Comparison of ENCODE assay signal across 1 cellular context in genomic region chr12:18718462-18718861, GRCh38.
TF ChIP-seq lines count a peak whose summit lies in the region.

No MANE protein-coding gene starts in this region.

TF ChIP-seq in IMR-90, 13 proteins besides CTCF, POLR2A, EP300 and RAD21:
- TF ChIP-seq BHLHE40 (IDR thresholded peaks at IDR 0.05; ENCODE audit: low read depth, low read length) = no peak
- no peak for TF ChIP-seq RFX5 (IDR thresholded peaks at IDR 0.05; ENCODE audit: low read depth, low read length)
- no peak for TF ChIP-seq FOS (IDR thresholded peaks at IDR 0.05; ENCODE audit: low read depth, low read length)
- TF ChIP-seq NFE2L2 (IDR thresholded peaks at IDR 0.05; ENCODE audit: low read depth, low read length) = no peak
- TF ChIP-seq ELK1 (IDR thresholded peaks at IDR 0.05; ENCODE audit: borderline replicate concordance, low read depth, low read length) = no peak
- no peak for TF ChIP-seq SMC3 (IDR thresholded peaks at IDR 0.05; ENCODE audit: low read depth, low read length)
- TF ChIP-seq MAFK (IDR thresholded peaks at IDR 0.05; ENCODE audit: low read depth, low read length) = no peak
- no peak for TF ChIP-seq USF2 (IDR thresholded peaks at IDR 0.05; ENCODE audit: low read depth, low read length)
- TF ChIP-seq MAZ (IDR thresholded peaks at IDR 0.05; ENCODE audit: borderline replicate concordance, low read depth, low read length) = no peak
- no peak for TF ChIP-seq RCOR1 (IDR thresholded peaks at IDR 0.05; ENCODE audit: insufficient replicate concordance, low read length)
TF ChIP-seq in IMR-90: peak in this region for 0.
